In genomic region chr13:40983269-40983668, GRCh38 we compare ENCODE assay signal across 9 cellular contexts. TPM values are rescaled to one million over a fixed set of nuclear protein-coding genes. Genes with fewer than 3 reads are reported as not detected.
DNase-seq lines count a peak whose midpoint lies in the region; ATAC-seq and TF ChIP-seq lines count a peak whose summit lies in the region.
"Had no signal": no experiment of that assay in that cellular context is flagged by ENCODE, and none has a peak within 500 bp of the region (broad histone marks: within the 10 kb centered on the region; RNA-seq: fewer than 3 reads in every experiment).

No MANE protein-coding gene starts in this region.

- in situ Hi-C loops in GM23248 (cut with MboI), result no loop called here

- no peaks in the 10 kb centered on the region for H3K9me2 ChIP-seq in GM23248 (ENCODE audit: insufficient read depth)

- no peaks in the 10 kb centered on the region for H3K9me3 Mint-ChIP-seq in activated CD8-positive, alpha-beta T cell treated with anti-CD3 and anti-CD28 coated beads, Interleukin-2, amount 10 ng/mL, durations not matched to agents 7 days and 5 days (ENCODE audit: insufficient read depth)

- H3K27me3 ChIP-seq in GM23248 (replicated peaks; ENCODE audit: insufficient read depth) (no peaks in the 10 kb centered on the region), skeletal muscle satellite cell (ENCODE audit: control insufficient read depth, insufficient read depth, low read length) (no peaks in the 10 kb centered on the region), BE2C (no peaks in the 10 kb centered on the region)

- H3K79me2 ChIP-seq in GM23248 (ENCODE audit: insufficient read depth), result peaks cover 100% of the 10 kb centered on the region

- H3K36me3 Mint-ChIP-seq in activated CD8-positive, alpha-beta T cell treated with anti-CD3 and anti-CD28 coated beads, Interleukin-2, amount 10 ng/mL, durations not matched to agents 7 days and 5 days (ENCODE audit: low read depth), result peaks cover 40% of the 10 kb centered on the region

- ATAC-seq in activated CD8-positive, alpha-beta T cell treated with anti-CD3 and anti-CD28 coated beads, Interleukin-2, amount 10 ng/mL, durations not matched to agents 7 days and 5 days, result no peak

- H3K4me1 Mint-ChIP-seq in activated CD8-positive, alpha-beta T cell treated with anti-CD3 and anti-CD28 coated beads, Interleukin-2, amount 10 ng/mL, durations not matched to agents 7 days and 5 days (ENCODE audit: low read depth), result peaks cover 53% of the 10 kb centered on the region

- H3K9me3 ChIP-seq in GM23248 (ENCODE audit: low read depth) (no peaks in the 10 kb centered on the region), skeletal muscle satellite cell (replicated peaks; ENCODE audit: low read length) (no peaks in the 10 kb centered on the region), BE2C (no peaks in the 10 kb centered on the region)

- H3K4me1 ChIP-seq in GM23248 (ENCODE audit: insufficient read depth) (peaks cover 32% of the 10 kb centered on the region), skeletal muscle satellite cell (ENCODE audit: control insufficient read depth, insufficient read depth, low read length) (peaks cover 34% of the 10 kb centered on the region), BE2C (no peaks in the 10 kb centered on the region)

- TF ChIP-seq CTCF in fibroblast of villous mesenchyme (IDR thresholded peaks at IDR 0.05; ENCODE audit: insufficient read depth, low read depth, low read length) (no peak), BE2C (IDR thresholded peaks at IDR 0.05; ENCODE audit: low read depth, low read length) (no peak)

- POLR2A ChIA-PET in activated CD8-positive, alpha-beta T cell treated with anti-CD3 and anti-CD28 coated beads, Interleukin-2, amount 10 ng/mL, durations not matched to agents 7 days and 5 days (lab: Charles Lee), result interaction anchor here (0.7 to 1.0 kb wide), 3 partner anchors 24 to 36 kb away, joined by 3 to 5 read pairs (median 4); partner anchors contain the start of gene ELF1

- H3K27me3 Mint-ChIP-seq in activated CD8-positive, alpha-beta T cell treated with anti-CD3 and anti-CD28 coated beads, Interleukin-2, amount 10 ng/mL, durations not matched to agents 7 days and 5 days (ENCODE audit: low read depth), result no peaks in the 10 kb centered on the region

- 14 to 19% methylated on average over 2 of the region's 2 CpGs for WGBS in GM23248 (ENCODE audit: low coverage in 1 of 2, low lambda C conversion rate in 2 of 2, missing lambda C conversion rate in 2 of 2), 2 experiments

- peak; percentile 30 for DNase-seq in GM23248
- DNase-seq in activated CD8-positive, alpha-beta T cell treated with anti-CD3 and anti-CD28 coated beads, Interleukin-2, amount 10 ng/mL, durations not matched to agents 7 days and 5 days, result no peak
- peak; percentile 41 for DNase-seq in fibroblast of villous mesenchyme (ENCODE audit: low read depth)
- DNase-seq in BE2C, result no peak
- no peak for DNase-seq in GM19238 (ENCODE audit: insufficient read length, low spot score)
- DNase-seq in KG1 (lab: John Stamatoyannopoulos, UW), result no peak
- no peak for DNase-seq in stimulated activated CD4-positive, alpha-beta T cell treated with anti-CD3 and anti-CD28 coated beads, Interleukin-4, amount 100 ng/mL, for 24 hours
- DNase-seq: NCI-H2081 treated with DMSO at 0.1 percent for 48 hours had no signal

- H3K36me3 ChIP-seq in GM23248 (ENCODE audit: low read depth) (peaks cover 5% of the 10 kb centered on the region; the same call in 1 of the 2 replicates), skeletal muscle satellite cell (ENCODE audit: insufficient read depth, low read length) (peaks cover 6% of the 10 kb centered on the region), BE2C (no peaks in the 10 kb centered on the region)

- H3K4me2 ChIP-seq in GM23248 (ENCODE audit: unreplicated experiment), result peak overlapping the region; percentile 34
- peak overlapping the region; percentile 61 for H3K4me2 ChIP-seq in skeletal muscle satellite cell (ENCODE audit: low read length)

- peak overlapping the region; percentile 93 for H3K27ac Mint-ChIP-seq in activated CD8-positive, alpha-beta T cell treated with anti-CD3 and anti-CD28 coated beads, Interleukin-2, amount 10 ng/mL, durations not matched to agents 7 days and 5 days

- H3K27ac ChIP-seq in GM23248, result peak overlapping the region; percentile 40

- no peaks in the 10 kb centered on the region for H4K20me1 ChIP-seq in GM23248 (ENCODE audit: insufficient read depth)

- H2AFZ ChIP-seq in GM23248, result 0 out of 2 replicates have a peak overlapping the region, but pooled peaks have one; percentile 16

- CTCF ChIA-PET in activated CD8-positive, alpha-beta T cell treated with anti-CD3 and anti-CD28 coated beads, Interleukin-2, amount 10 ng/mL, durations not matched to agents 7 days and 5 days (lab: Charles Lee), result interaction anchor here (0.9 kb wide), 1 partner anchor 36 kb away, joined by 3 read pairs; the partner anchor contains the start of gene ELF1

- H3K4me3 ChIP-seq in GM23248 (0 out of 2 replicates have a peak overlapping the region, but pooled peaks have one; percentile 35), fibroblast of villous mesenchyme (ENCODE audit: low read depth, low read length) (no peak overlapping the region), skeletal muscle satellite cell (ENCODE audit: low read length) (peak overlapping the region; percentile 18), BE2C (ENCODE audit: low read depth, low read length) (no peak overlapping the region)

- peak overlapping the region; percentile 28 for H3K9ac ChIP-seq in GM23248
- peak overlapping the region; percentile 26 for H3K9ac ChIP-seq in skeletal muscle satellite cell (ENCODE audit: low read depth, low read length)

- peaks cover 17% of the 10 kb centered on the region for H3F3A ChIP-seq in GM23248 (ENCODE audit: insufficient read depth)

- H3K4me3 Mint-ChIP-seq in activated CD8-positive, alpha-beta T cell treated with anti-CD3 and anti-CD28 coated beads, Interleukin-2, amount 10 ng/mL, durations not matched to agents 7 days and 5 days, result peak overlapping the region; percentile 94

RNA-seq across cellular contexts. Expression of gene ELF1, which starts 35.8 kb away (rescaled TPM):
- 36.1 and 43.8 TPM in 2 replicates for total RNA-seq in GM23248 (2014; rRNA removed; shearing (Covaris generic))
- polyA plus RNA-seq in GM23248 (2016; fragmentation: Nextera tagmentation; extraction: Ambion mirVana), result 39.9 and 42.7 TPM in 2 replicates
- total RNA-seq in activated CD8-positive, alpha-beta T cell treated with anti-CD3 and anti-CD28 coated beads, Interleukin-2, amount 10 ng/mL, durations not matched to agents 7 days and 5 days, result 100 to 1,000 TPM; 106 to 107 TPM
- 38.3 and 43.6 TPM in 2 replicates for total RNA-seq in fibroblast of villous mesenchyme
- 27.4 and 30.1 TPM in 2 replicates for total RNA-seq in skeletal muscle satellite cell (2012; rRNA removed)
- polyA plus RNA-seq in BE2C (2012; ENCODE audit: insufficient read depth, insufficient read length, low read depth), result 2.7 TPM

Comparison
In these comparisons a context has a peak if more than half of its experiments do, and no peak if none do; other contexts are left out.
1. DNase-seq: peak in GM23248 (single experiment) and fibroblast of villous mesenchyme (single experiment); none in activated CD8-positive, alpha-beta T cell treated with anti-CD3 and anti-CD28 coated beads, Interleukin-2, amount 10 ng/mL, durations not matched to agents 7 days and 5 days (single experiment), BE2C (single experiment), GM19238 (single experiment), KG1 (single experiment) and stimulated activated CD4-positive, alpha-beta T cell treated with anti-CD3 and anti-CD28 coated beads, Interleukin-4, amount 100 ng/mL, for 24 hours (single experiment).
2. H3K4me3 ChIP-seq: peak in GM23248 (single experiment) and skeletal muscle satellite cell (single experiment); none in fibroblast of villous mesenchyme (single experiment) and BE2C (single experiment).